In genomic region chr3:9108876-9109569, GRCh38 we compare ENCODE assay signal across 16 cellular contexts.
A peak's percentile ranks its signal among the peaks of the same experiment; 100 is the strongest.
DNase-seq lines count a peak whose midpoint lies in the region; ATAC-seq and TF ChIP-seq lines count a peak whose summit lies in the region.
"Had no signal": no experiment of that assay in that cellular context is flagged by ENCODE, and none has a peak within 500 bp of the region (broad histone marks: within the 10 kb centered on the region; RNA-seq: fewer than 3 reads in every experiment).

No MANE protein-coding gene starts in this region.

- peak; percentile 85 for DNase-seq in G401 (ENCODE audit: low spot score)
- DNase-seq in endothelial cell (ENCODE audit: low spot score): no peak
- DNase-seq in occipital lobe (lab: John Stamatoyannopoulos, UW): peak; percentile 36
- no peak for DNase-seq in aorta
- DNase-seq in NCI-H2029 (lab: John Stamatoyannopoulos, UW): no peak
- no peak for DNase-seq in HAP-1 (ENCODE audit: low spot score in 2 of 2)
- DNase-seq in activated gamma-delta T cell (lab: John Stamatoyannopoulos, UW): no peak
- DNase-seq: CD4-positive, CD25-positive, alpha-beta regulatory T cell; DMS79; NCI-H146; NCI-H2107; NCI-H345; NCI-H69; PC-3 had no signal

- H3K27me3 ChIP-seq in aorta (ENCODE audit: control insufficient read depth in 1 of 2, insufficient read depth in 2 of 2, low read length in 1 of 2) (no peaks in the 10 kb centered on the region), HAP-1 (ENCODE audit: low read depth) (no peaks in the 10 kb centered on the region)

- H3K27ac ChIP-seq in angular gyrus (ENCODE audit: low read depth, low read length): peak overlapping the region; percentile 93
- no peak overlapping the region for H3K27ac ChIP-seq in aorta (ENCODE audit: low read depth in 1 of 2, low read length in 2 of 2)

- WGBS in aorta, 2 donors: 96% methylated on average over 9 of the region's 9 CpGs

- H3K9me3 ChIP-seq in aorta (ENCODE audit: control insufficient read depth, low read length): no peaks in the 10 kb centered on the region
- H3K9me3 ChIP-seq in HAP-1: no peaks in the 10 kb centered on the region

- H3K36me3 ChIP-seq in aorta (ENCODE audit: control insufficient read depth in 1 of 2, insufficient read depth in 2 of 2, low read length in 1 of 2) (no peaks in the 10 kb centered on the region), HAP-1 (replicated peaks) (no peaks in the 10 kb centered on the region)

- no peak for TF ChIP-seq CTCF in endothelial cell (IDR thresholded peaks at IDR 0.05; ENCODE audit: unreplicated experiment)

- H3K4me1 Mint-ChIP-seq in endothelial cell (ENCODE audit: unreplicated experiment): peaks cover 7% of the 10 kb centered on the region
- H3K4me1 Mint-ChIP-seq: CD4-positive, CD25-positive, alpha-beta regulatory T cell; IgD-negative memory B cell had no signal

- intact Hi-C loops in aorta (cut with DNase I): no loop called here

- ATAC-seq in aorta (ENCODE audit: low FRiP score): no peak
- ATAC-seq: PC-3 had no signal

- H3K4me1 ChIP-seq in aorta (ENCODE audit: control insufficient read depth in 1 of 2, insufficient read depth in 2 of 2, low read length in 2 of 2) (no peaks in the 10 kb centered on the region), HAP-1 (no peaks in the 10 kb centered on the region)

- peaks cover 3% of the 10 kb centered on the region for H3K27me3 Mint-ChIP-seq in endothelial cell (ENCODE audit: unreplicated experiment)
- H3K27me3 Mint-ChIP-seq: CD4-positive, CD25-positive, alpha-beta regulatory T cell had no signal

- no peak overlapping the region for H3K27ac Mint-ChIP-seq in endothelial cell (ENCODE audit: unreplicated experiment)
- H3K27ac Mint-ChIP-seq: CD4-positive, CD25-positive, alpha-beta regulatory T cell had no signal

- H3K4me3 ChIP-seq in aorta (ENCODE audit: low read length in 2 of 2): no peak overlapping the region
- H3K4me3 ChIP-seq in HAP-1: no peak overlapping the region

- in situ Hi-C loops in G401 (cut with HindIII; ENCODE audit: low sequenced_read_pairs): no loop called here
- in situ Hi-C loops in HAP-1 (cut with MboI; ENCODE audit: low sequenced_read_pairs): no loop called here

- peaks cover 4% of the 10 kb centered on the region for H3K36me3 Mint-ChIP-seq in endothelial cell (ENCODE audit: low read depth, unreplicated experiment)
- H3K36me3 Mint-ChIP-seq: IgD-negative memory B cell had no signal

- peak overlapping the region; percentile 2 for H3K4me3 Mint-ChIP-seq in endothelial cell (ENCODE audit: unreplicated experiment)

- no peaks in the 10 kb centered on the region for H3K9me3 Mint-ChIP-seq in endothelial cell (ENCODE audit: unreplicated experiment)
- H3K9me3 Mint-ChIP-seq: CD4-positive, CD25-positive, alpha-beta regulatory T cell had no signal

Comparison
In these comparisons a context has a peak if more than half of its experiments do, and no peak if none do; other contexts are left out.
1. DNase-seq: peak in G401 (single experiment) and occipital lobe (single experiment); none in endothelial cell (single experiment), aorta (0 of 2), NCI-H2029 (single experiment), HAP-1 (0 of 2) and activated gamma-delta T cell (single experiment).